Comparison of ENCODE assay signal across 27 cellular contexts in genomic region chr15:36707884-36708430, GRCh38.
"Had no signal": no experiment of that assay in that cellular context is flagged by ENCODE, and none has a peak within 500 bp of the region (broad histone marks: within the 10 kb centered on the region; RNA-seq: fewer than 3 reads in every experiment).

No MANE protein-coding gene starts in this region.

- H3K9me3 Mint-ChIP-seq: memory B cell; naive B cell; natural killer cell treated with Interleukin-12 subunit alpha and Interleukin-12 subunit beta and Interleukin-15 and Interleukin-18, amount 100 ng/mL, for 72 hours; neural crest cell; stimulated activated effector memory CD8-positive, alpha-beta T cell treated with anti-CD3 and anti-CD28 coated beads, Interleukin-12 subunit alpha, Interleukin-12 subunit beta, amount 100 ng/mL, for 72 hours had no signal

- H3K4me3 ChIP-seq: coronary artery, lung, mucosa of descending colon, stomach, thyroid gland, vagina had no signal

- H3K36me3 ChIP-seq: neutrophil, thyroid gland, vagina had no signal

- H3K27ac ChIP-seq: coronary artery, neutrophil, parathyroid adenoma, stomach, thyroid gland, vagina had no signal

- H3K9me3 ChIP-seq: mucosa of descending colon, neutrophil, stomach, thyroid gland, vagina had no signal

- FAIRE-seq: endometrium, frontal cortex, keratinocyte had no signal

- DNase-seq: dermis blood vessel endothelial cell; effector memory CD4-positive, alpha-beta T cell; erythroblast; hypothalamus; mucosa of descending colon; naive B cell; stimulated activated CD4-positive, alpha-beta T cell treated with anti-CD3 and anti-CD28 coated beads, Interleukin-2, amount 100 ng/mL, for 24 hours; stimulated activated CD4-positive, alpha-beta T cell treated with anti-CD3 and anti-CD28 coated beads, Interleukin-4, amount 100 ng/mL, for 24 hours; stimulated activated naive CD4-positive, alpha-beta T cell treated with Interleukin-2 at 50 U/mL for 16 hours; stomach; thyroid gland; trophoblast cell had no signal

- H3K27me3 ChIP-seq: neutrophil, stomach, thyroid gland, vagina had no signal

- H3K36me3 Mint-ChIP-seq: natural killer cell treated with Interleukin-12 subunit alpha and Interleukin-12 subunit beta and Interleukin-15 and Interleukin-18, amount 100 ng/mL, for 72 hours; stimulated activated effector memory CD8-positive, alpha-beta T cell treated with anti-CD3 and anti-CD28 coated beads, Interleukin-12 subunit alpha, Interleukin-12 subunit beta, amount 100 ng/mL, for 72 hours had no signal

- H3K4me1 ChIP-seq: parathyroid adenoma, stomach, thyroid gland, vagina had no signal

- H3K27ac Mint-ChIP-seq: memory B cell; naive B cell; natural killer cell treated with Interleukin-12 subunit alpha and Interleukin-12 subunit beta and Interleukin-15 and Interleukin-18, amount 100 ng/mL, for 72 hours; progenitor cell of endocrine pancreas; stimulated activated effector memory CD8-positive, alpha-beta T cell treated with anti-CD3 and anti-CD28 coated beads, Interleukin-12 subunit alpha, Interleukin-12 subunit beta, amount 100 ng/mL, for 72 hours had no signal

- H3K9ac ChIP-seq: parathyroid adenoma had no signal

- H3K4me1 Mint-ChIP-seq: memory B cell; naive B cell; stimulated activated effector memory CD8-positive, alpha-beta T cell treated with anti-CD3 and anti-CD28 coated beads, Interleukin-12 subunit alpha, Interleukin-12 subunit beta, amount 100 ng/mL, for 72 hours had no signal

- ATAC-seq: left lobe of liver; mucosa of descending colon; natural killer cell treated with Interleukin-12 subunit alpha and Interleukin-12 subunit beta and Interleukin-15 and Interleukin-18, amount 100 ng/mL, for 72 hours; sciatic nerve; stimulated activated effector memory CD8-positive, alpha-beta T cell treated with anti-CD3 and anti-CD28 coated beads, Interleukin-12 subunit alpha, Interleukin-12 subunit beta, amount 100 ng/mL, for 72 hours had no signal

- H3K79me2 ChIP-seq: parathyroid adenoma had no signal

- H3K4me3 Mint-ChIP-seq: memory B cell; naive B cell; natural killer cell treated with Interleukin-12 subunit alpha and Interleukin-12 subunit beta and Interleukin-15 and Interleukin-18, amount 100 ng/mL, for 72 hours; neural crest cell; stimulated activated effector memory CD8-positive, alpha-beta T cell treated with anti-CD3 and anti-CD28 coated beads, Interleukin-12 subunit alpha, Interleukin-12 subunit beta, amount 100 ng/mL, for 72 hours had no signal

- H2AFZ ChIP-seq: parathyroid adenoma had no signal

- H3K27me3 Mint-ChIP-seq: memory B cell; naive B cell; natural killer cell treated with Interleukin-12 subunit alpha and Interleukin-12 subunit beta and Interleukin-15 and Interleukin-18, amount 100 ng/mL, for 72 hours; progenitor cell of endocrine pancreas had no signal
